In genomic region chr15:67068724-67069400, GRCh38 we compare ENCODE assay signal across 8 cellular contexts. TPM values are rescaled to one million over a fixed set of nuclear protein-coding genes. Genes with fewer than 3 reads are reported as not detected.
DNase-seq lines count a peak whose midpoint lies in the region; ATAC-seq and TF ChIP-seq lines count a peak whose summit lies in the region.

No MANE protein-coding gene starts in this region.

- H3K27ac Mint-ChIP-seq in WTC11: no peak overlapping the region

- peaks cover 6% of the 10 kb centered on the region for H3K36me3 Mint-ChIP-seq in WTC11

- CTCF ChIA-PET in WTC11 (lab: Charles Lee): interaction anchor here (1.3 kb wide), 1 partner anchor 96 kb away, joined by 4 read pairs; no protein-coding TSS in a partner anchor

- H3K9me3 Mint-ChIP-seq in WTC11: no peaks in the 10 kb centered on the region

- H3K4me3 ChIP-seq in fibroblast of villous mesenchyme (ENCODE audit: low read depth, low read length): peak overlapping the region; percentile 98

- POLR2A ChIA-PET in WTC11 (lab: Charles Lee): no interaction called here

- peak overlapping the region; percentile 92 for H3K4me3 Mint-ChIP-seq in WTC11

- DNase-seq in NCI-H2107 treated with DMSO at 0.1 percent for 48 hours (lab: John Stamatoyannopoulos, UW; ENCODE audit: unreplicated experiment) (peak; percentile 7), NCI-H2107 (lab: John Stamatoyannopoulos, UW) (no peak), WTC11 (ENCODE audit: low spot score) (no peak), fibroblast of villous mesenchyme (ENCODE audit: low read depth) (peak; percentile 74), GM20000 (ENCODE audit: low spot score) (no peak), HK-2 (ENCODE audit: unreplicated experiment) (no peak)
- no peak for DNase-seq in stimulated activated naive CD8-positive, alpha-beta T cell treated with anti-CD3 and anti-CD28 coated beads, Interleukin-15, Interleukin-2, amounts not matched to agents 100 U/mL and 50 U/mL, for 24 hours
- no peak for DNase-seq in stimulated activated CD8-positive, alpha-beta memory T cell treated with anti-CD3 and anti-CD28 coated beads, Interleukin-4, amount 100 ng/mL, for 48 hours

- H3K4me1 Mint-ChIP-seq in WTC11: peaks cover 57% of the 10 kb centered on the region

- no peak for ATAC-seq in WTC11
- ATAC-seq in stimulated activated naive CD8-positive, alpha-beta T cell treated with anti-CD3 and anti-CD28 coated beads, Interleukin-15, Interleukin-2, amounts not matched to agents 100 U/mL and 50 U/mL, for 24 hours: peak; percentile 41

- TF ChIP-seq CTCF in WTC11 (IDR thresholded peaks at IDR 0.05) (no peak), fibroblast of villous mesenchyme (IDR thresholded peaks at IDR 0.05; ENCODE audit: insufficient read depth, low read depth, low read length) (no peak), GM20000 (IDR thresholded peaks at IDR 0.05; ENCODE audit: extremely low read depth, missing control alignments) (no peak)

- H3K27me3 Mint-ChIP-seq in WTC11 (ENCODE audit: low read depth): peaks cover 11% of the 10 kb centered on the region

TF ChIP-seq in WTC11, 78 proteins besides CTCF, POLR2A, EP300 and RAD21:
- TF ChIP-seq FOXP4 (CRISPR knock-in tag; IDR thresholded peaks at IDR 0.05) (no peak), ZNF138 (CRISPR knock-in tag; conservative IDR thresholded peaks at IDR 0.05) (no peak), JUN (CRISPR knock-in tag; IDR thresholded peaks at IDR 0.05) (no peak), NFYB (CRISPR knock-in tag; conservative IDR thresholded peaks at IDR 0.05; ENCODE audit: low read depth) (no peak), ZNF219 (CRISPR knock-in tag; IDR thresholded peaks at IDR 0.05; ENCODE audit: borderline replicate concordance) (no peak), ERG (CRISPR knock-in tag; IDR thresholded peaks at IDR 0.05) (no peak), FOXK1 (CRISPR knock-in tag; IDR thresholded peaks at IDR 0.05) (no peak), ZNF232 (CRISPR knock-in tag; IDR thresholded peaks at IDR 0.05) (no peak), AFF4 (CRISPR knock-in tag; IDR thresholded peaks at IDR 0.05; ENCODE audit: borderline replicate concordance) (no peak)

RNA-seq across cellular contexts. Expression of gene SMAD3, which starts 3.5 kb away (rescaled TPM):
- total RNA-seq in WTC11 (2021): 20.2 to 34.6 TPM (median 25.0 TPM) in 3 replicates
- 30.3 and 67.8 TPM in 2 replicates for total RNA-seq in fibroblast of villous mesenchyme

Comparison
In these comparisons a context has a peak if more than half of its experiments do, and no peak if none do; other contexts are left out.
1. DNase-seq: peak in NCI-H2107 treated with DMSO at 0.1 percent for 48 hours (single experiment) and fibroblast of villous mesenchyme (single experiment); none in NCI-H2107 (single experiment), WTC11 (single experiment), stimulated activated naive CD8-positive, alpha-beta T cell treated with anti-CD3 and anti-CD28 coated beads, Interleukin-15, Interleukin-2, amounts not matched to agents 100 U/mL and 50 U/mL, for 24 hours (single experiment), GM20000 (single experiment), stimulated activated CD8-positive, alpha-beta memory T cell treated with anti-CD3 and anti-CD28 coated beads, Interleukin-4, amount 100 ng/mL, for 48 hours (single experiment) and HK-2 (single experiment).